ENCODE assay signal across 8 cellular contexts in the genomic region with DNA sequence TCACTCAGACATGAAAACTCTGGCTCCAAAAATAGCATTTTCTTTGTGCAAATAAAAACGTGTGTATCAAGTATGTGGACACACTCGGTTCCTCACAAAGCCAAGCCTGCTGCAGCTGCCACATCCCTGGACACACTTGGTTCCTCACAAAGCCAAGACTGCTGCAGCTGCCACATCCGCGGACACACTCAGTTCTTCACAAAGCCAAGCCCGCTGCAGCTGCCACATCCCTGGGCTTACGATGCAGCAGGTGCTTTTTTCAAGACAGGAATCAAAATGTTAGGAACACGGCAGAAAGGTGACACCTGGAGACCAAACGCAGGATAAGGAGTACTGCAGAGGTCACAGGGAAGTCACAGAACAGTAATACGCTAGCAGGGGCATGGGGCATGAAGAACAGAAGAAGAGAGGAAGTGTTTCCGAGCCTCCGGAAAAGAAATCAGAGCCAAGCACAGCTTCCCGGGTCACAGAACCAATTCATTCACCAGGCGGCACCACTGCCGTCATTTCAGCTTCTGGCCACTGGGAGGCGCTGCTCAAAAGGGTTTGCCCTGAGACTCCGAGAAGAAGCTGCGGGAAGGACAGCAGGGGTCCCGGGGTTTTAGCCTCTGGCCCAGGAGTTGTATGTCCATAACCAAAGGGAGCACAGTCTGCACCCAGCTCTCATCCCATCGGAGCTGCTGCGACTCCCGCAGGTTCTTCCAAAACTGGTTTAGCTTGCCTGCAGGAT. TPM values are rescaled to one million over a fixed set of nuclear protein-coding genes. Genes with fewer than 3 reads are reported as not detected.
A peak's percentile ranks its signal among the peaks of the same experiment; 100 is the strongest.
DNase-seq lines count a peak whose midpoint lies in the region; FAIRE-seq and TF ChIP-seq lines count a peak whose summit lies in the region.
"Not testable (repeated sequence)": the region's sequence is repeated elsewhere in the genome, so short reads cannot be mapped to it uniquely, and the experiment has no call there.

No MANE protein-coding gene starts in this region.

- H3K27ac Mint-ChIP-seq in chondrocyte (ENCODE audit: unreplicated experiment) = not testable (repeated sequence)

- not testable (repeated sequence) for H3K9me3 ChIP-seq in keratinocyte (ENCODE audit: control insufficient read depth, low read depth, low read length); stomach

- H3K27ac ChIP-seq in keratinocyte (ENCODE audit: control insufficient read depth, insufficient read depth, low read length); stomach: not testable (repeated sequence)

- not testable (repeated sequence) for H3K27me3 Mint-ChIP-seq in chondrocyte (ENCODE audit: low read depth)

- H3K9ac ChIP-seq in keratinocyte (ENCODE audit: control insufficient read depth, extremely low read depth, insufficient read depth, low read length) = not testable (repeated sequence)

- FAIRE-seq in keratinocyte (lab: Jason Lieb, UNC) = not testable (repeated sequence)

- not testable (repeated sequence) for H3K27me3 ChIP-seq in keratinocyte (ENCODE audit: control insufficient read depth, extremely low read depth, insufficient read depth, low read length); stomach

- H3K4me3 ChIP-seq in keratinocyte (ENCODE audit: control insufficient read depth in 2 of 3, extremely low read depth in 1 of 3, insufficient read depth in 2 of 3, low read depth in 1 of 3, low read length in 3 of 3); retinal pigment epithelial cell (ENCODE audit: low read length); stomach: not testable (repeated sequence)

- peak overlapping the region; percentile 12 for H3K4me3 Mint-ChIP-seq in chondrocyte (ENCODE audit: unreplicated experiment)

- not testable (repeated sequence) for H3K4me1 ChIP-seq in keratinocyte (ENCODE audit: control insufficient read depth, extremely low read depth, insufficient read depth, low read length); stomach

- not testable (repeated sequence) for H3K9me1 ChIP-seq in keratinocyte (ENCODE audit: control insufficient read depth, extremely low read depth, insufficient read depth, low read length)

- H3K4me2 ChIP-seq in keratinocyte (ENCODE audit: control insufficient read depth, extremely low read depth, insufficient read depth, low read depth, low read length) = not testable (repeated sequence)

- TF ChIP-seq EP300 in stomach (IDR thresholded peaks at IDR 0.05) = not testable (repeated sequence)

- not testable (repeated sequence) for H4K20me1 ChIP-seq in keratinocyte (ENCODE audit: control insufficient read depth, extremely low read depth, insufficient read depth, low read length)

- not testable (repeated sequence) for H3K36me3 Mint-ChIP-seq in chondrocyte (ENCODE audit: low read depth)

- TF ChIP-seq POLR2A in stomach (IDR thresholded peaks at IDR 0.05) = not testable (repeated sequence)

- DNase-seq in DMS79 (lab: John Stamatoyannopoulos, UW) (peak; percentile 37), MV-4-11 (lab: John Stamatoyannopoulos, UW) (peak; percentile 58), RPMI7951 (ENCODE audit: low read depth) (peak; percentile 22), stomach (peak; percentile 77)
- DNase-seq in activated CD8-positive, alpha-beta memory T cell treated with anti-CD3 and anti-CD28 coated beads, Interleukin-2, amount 50 U/mL, for 48 hours = peak; percentile 88
- not testable (repeated sequence) for DNase-seq in chondrocyte (ENCODE audit: low spot score); keratinocyte (ENCODE audit: low read depth, low spot score); retinal pigment epithelial cell (ENCODE audit: low read depth)

- not testable (repeated sequence) for H3K79me2 ChIP-seq in keratinocyte (ENCODE audit: control insufficient read depth, insufficient read depth, low read length)

- dilution Hi-C loops in keratinocyte (cut with MboI; ENCODE audit: extremely low pct_ligation_motif_present, low sequenced_read_pairs) = not testable (repeated sequence)

- H3K9me3 Mint-ChIP-seq in chondrocyte (ENCODE audit: low read depth) = not testable (repeated sequence)

- intact Hi-C loops in stomach (cut with DNase I; ENCODE audit: low total_unique reads) = not testable (repeated sequence)

- H3K4me1 Mint-ChIP-seq in chondrocyte (ENCODE audit: low read depth) = peaks cover 12% of the 10 kb centered on the region

- H2AFZ ChIP-seq in keratinocyte (ENCODE audit: control insufficient read depth, low read length) = not testable (repeated sequence)

- WGBS in stomach, 5 donors = 23 to 38% (median 26%) methylated on average over 19 to 21 of the region's 21 CpGs

- TF ChIP-seq CTCF in chondrocyte (IDR thresholded peaks at IDR 0.05) = peak; percentile 81
- TF ChIP-seq CTCF in keratinocyte (optimal IDR thresholded peaks at IDR 0.05 in 1 of 3, IDR thresholded peaks at IDR 0.05 in 1 of 3, conservative IDR thresholded peaks at IDR 0.05 in 1 of 3; ENCODE audit: extremely low read depth in 1 of 3, insufficient read depth in 2 of 3, low read length in 3 of 3) = peak in 2 of 3 experiments; percentile 59 to 60
- peak; percentile 63 for TF ChIP-seq CTCF in retinal pigment epithelial cell (conservative IDR thresholded peaks at IDR 0.05; ENCODE audit: low read depth, low read length)
- TF ChIP-seq CTCF in stomach (IDR thresholded peaks at IDR 0.05) = peak in 5 of 7 experiments; percentile 35 to 74 (median 55)

- not testable (repeated sequence) for H3K36me3 ChIP-seq in keratinocyte (ENCODE audit: control insufficient read depth in 2 of 2, extremely low read depth in 1 of 2, insufficient read depth in 2 of 2, low read length in 2 of 2); stomach

RNA-seq across cellular contexts. Expression of a gene that starts 40.0 kb away (rescaled TPM):
- 1.2 and 1.3 TPM in 2 replicates for total RNA-seq in RPMI7951 (2014; rRNA removed; shearing (Covaris generic))
- 0.10 TPM in 1 of 3 replicates, not detected in the others for total RNA-seq in chondrocyte
- polyA plus RNA-seq in keratinocyte = 0.12 to 0.14 TPM in 2 of 3 replicates, not detected in the other
- polyA plus RNA-seq in keratinocyte (2011; ENCODE audit: low read depth) = not detected
- 0.21 TPM in 1 of 2 replicates, not detected in the other for polyA plus RNA-seq in keratinocyte (2011; cell fraction: cytosol; rRNA removed)
- not detected in 2 replicates for polyA plus RNA-seq in keratinocyte (2011; cell fraction: nucleus; rRNA removed)
- not detected in 2 replicates for polyA plus RNA-seq in keratinocyte (2012; ENCODE audit: low replicate concordance)
- not detected in 3 replicates for polyA minus RNA-seq in keratinocyte
- polyA minus RNA-seq in keratinocyte (2011; cell fraction: cytosol; rRNA and poly(A)+ RNA removed) = not detected
- polyA minus RNA-seq in keratinocyte (2011; cell fraction: nucleus; rRNA and poly(A)+ RNA removed) = not detected in 2 replicates
- not detected for total RNA-seq in stomach
- polyA plus RNA-seq in stomach = under 1 TPM in 2 of 3 donors, not detected in 1; 0.13 to 0.31 TPM
